ENCODE assay signal across 21 cellular contexts in the genomic region with DNA sequence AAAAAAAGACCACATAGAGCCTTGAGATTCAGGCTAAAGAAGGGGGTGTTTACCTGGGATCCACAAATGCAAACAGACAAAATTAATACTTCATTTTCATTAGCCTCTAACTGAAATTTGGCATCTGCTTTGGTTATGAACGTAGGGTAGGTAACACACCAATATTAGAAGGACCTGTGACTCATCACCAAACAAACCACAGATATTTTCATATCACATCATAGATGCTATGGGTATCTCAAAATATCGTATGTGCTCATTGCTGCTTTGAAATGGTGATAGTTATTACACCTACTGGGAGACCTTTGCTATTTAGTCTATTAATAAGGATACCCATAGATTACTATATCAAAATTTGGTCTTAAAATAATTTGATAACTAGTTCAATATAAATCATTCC.
DNase-seq lines count a peak whose midpoint lies in the region; ATAC-seq, FAIRE-seq and TF ChIP-seq lines count a peak whose summit lies in the region.
"Had no signal": no experiment of that assay in that cellular context is flagged by ENCODE, and none has a peak within 500 bp of the region (broad histone marks: within the 10 kb centered on the region; RNA-seq: fewer than 3 reads in every experiment).

No MANE protein-coding gene starts in this region.

- in situ Hi-C loops in GM13977 (cut with MboI; ENCODE audit: low pct_unique_long_range_greater_than_20kb, low sequenced_read_pairs, unreplicated experiment), result no loop called here

- no peak for TF ChIP-seq CTCF in A549 (IDR thresholded peaks at IDR 0.05)
- no peak for TF ChIP-seq CTCF in GM13977 (IDR thresholded peaks at IDR 0.05; ENCODE audit: extremely low read depth, insufficient read depth, missing control alignments)
- TF ChIP-seq CTCF in bronchial epithelial cell (IDR thresholded peaks at IDR 0.05; ENCODE audit: insufficient read depth, low read length, severe bottlenecking), result no peak
- no peak for TF ChIP-seq CTCF in tibial nerve (IDR thresholded peaks at IDR 0.05)

- TF ChIP-seq EP300 in A549 (IDR thresholded peaks at IDR 0.05), result no peak
- no peak for TF ChIP-seq EP300 in tibial nerve (IDR thresholded peaks at IDR 0.05)

- FAIRE-seq in A549 (lab: Jason Lieb, UNC) (peak; percentile 98), bronchial epithelial cell (lab: Jason Lieb, UNC) (no peak)

- CTCF ChIA-PET in A549 (lab: Yijun Ruan, JAX), result no interaction called here

- H3K4me1 ChIP-seq in A549 (peaks cover 34% of the 10 kb centered on the region), tibial nerve (no peaks in the 10 kb centered on the region)
- H3K4me1 ChIP-seq: right atrium auricular region had no signal

- POLR2A ChIA-PET in A549 (lab: Yijun Ruan, JAX), result no interaction called here

- no peak for TF ChIP-seq POLR2A in A549 (IDR thresholded peaks at IDR 0.05; ENCODE audit: low read length)
- no peak for TF ChIP-seq POLR2A in tibial nerve (IDR thresholded peaks at IDR 0.05)

- H3K9me3 ChIP-seq in A549 (no peaks in the 10 kb centered on the region), tibial nerve (no peaks in the 10 kb centered on the region)
- H3K9me3 ChIP-seq: lower lobe of right lung, right atrium auricular region, thoracic aorta had no signal

- no peaks in the 10 kb centered on the region for H3K27me3 ChIP-seq in bronchial epithelial cell (ENCODE audit: control insufficient read depth, insufficient read depth, low read length)
- no peaks in the 10 kb centered on the region for H3K27me3 ChIP-seq in tibial nerve
- H3K27me3 ChIP-seq: hepatocyte, right atrium auricular region had no signal

- H3K4me3 ChIP-seq in A549 (no peak overlapping the region), bronchial epithelial cell (ENCODE audit: low read depth, low read length) (no peak overlapping the region), tibial nerve (no peak overlapping the region)
- H3K4me3 ChIP-seq: hepatocyte, lower lobe of right lung, right atrium auricular region, thoracic aorta had no signal

- no peaks in the 10 kb centered on the region for H3K36me3 ChIP-seq in bronchial epithelial cell (ENCODE audit: control insufficient read depth, insufficient read depth, low read length)
- no peaks in the 10 kb centered on the region for H3K36me3 ChIP-seq in tibial nerve
- H3K36me3 ChIP-seq: lower lobe of right lung, right atrium auricular region, thoracic aorta had no signal

- 58% methylated on average over 2 of the region's 2 CpGs for WGBS in A549 (ENCODE audit: missing lambda C conversion rate)
- 70 to 97% methylated on average over 2 of the region's 2 CpGs for WGBS in tibial nerve, 2 donors

- no peak for DNase-seq in A549 (ENCODE audit: low read depth in 1 of 2, low spot score in 1 of 2)
- peak; percentile 27 for DNase-seq in GM13977 (ENCODE audit: low spot score)
- DNase-seq in bronchial epithelial cell (ENCODE audit: low read depth), result peak; percentile 65
- DNase-seq in GF-D8 (lab: John Stamatoyannopoulos, UW), result no peak
- DNase-seq in NCI-H510A treated with DMSO at 0.1 percent for 48 hours (lab: John Stamatoyannopoulos, UW), result no peak
- no peak for DNase-seq in tibial nerve (ENCODE audit: low spot score in 2 of 2)
- DNase-seq in activated CD4-positive, alpha-beta T cell treated with anti-CD3 and anti-CD28 coated beads, Interleukin-2, amount 50 U/mL, for 1 hour, result no peak
- DNase-seq: activated CD4-positive, alpha-beta T cell treated with anti-CD3 and anti-CD28 coated beads, Interleukin-2, amount 50 U/mL, for 4 hours; activated naive CD8-positive, alpha-beta T cell treated with anti-CD3 and anti-CD28 coated beads, Interleukin-2, amount 10 ng/mL, durations not matched to agents 7 days and 5 days; activated T-cell treated with anti-CD3 and anti-CD28 coated beads, Interleukin-2, amount 50 U/mL, for 1 hour; cortex of kidney; DND-41; islet precursor cell; lower lobe of right lung; NCI-H2029; NCI-H446 treated with DMSO at 0.1 percent for 48 hours had no signal

- TF ChIP-seq RAD21 in A549 (conservative IDR thresholded peaks at IDR 0.05 in 1 of 2, IDR thresholded peaks at IDR 0.05 in 1 of 2), result no peak

- ATAC-seq in A549 (no peak), HG02870 (IDR thresholded peaks at IDR 0.05; ENCODE audit: unreplicated experiment) (peak; percentile 73)
- ATAC-seq: lower lobe of right lung had no signal

- H3K4me2 ChIP-seq in A549, result no peak overlapping the region
- H3K4me2 ChIP-seq: hepatocyte, KMS-11 had no signal

- H3K27ac ChIP-seq in A549, result peak overlapping the region; percentile 54 to 75; a peak in 5 of 6 replicates
- no peak overlapping the region for H3K27ac ChIP-seq in tibial nerve
- H3K27ac ChIP-seq: hepatocyte, KMS-11, lower lobe of right lung, right atrium auricular region, thoracic aorta had no signal

TF ChIP-seq in A549, 52 proteins besides CTCF, POLR2A, EP300 and RAD21:
- TF ChIP-seq FOSL2 (IDR thresholded peaks at IDR 0.05), result no peak
- TF ChIP-seq FOSL2 (CRISPR knock-in tag; IDR thresholded peaks at IDR 0.05), result peak; percentile 21; the same call in 1 of the 2 replicates
- no peak for TF ChIP-seq CEBPB (IDR thresholded peaks at IDR 0.05)

Comparison
In these comparisons a context has a peak if more than half of its experiments do, and no peak if none do; other contexts are left out.
1. DNase-seq: peak in GM13977 (single experiment) and bronchial epithelial cell (single experiment); none in A549 (0 of 2), GF-D8 (single experiment), NCI-H510A treated with DMSO at 0.1 percent for 48 hours (single experiment), tibial nerve (0 of 2) and activated CD4-positive, alpha-beta T cell treated with anti-CD3 and anti-CD28 coated beads, Interleukin-2, amount 50 U/mL, for 1 hour (single experiment).
2. H3K27ac ChIP-seq: peak in A549 (2 of 2); none in tibial nerve (0 of 4).